ENCODE assay signal across 8 cellular contexts in the genomic region with DNA sequence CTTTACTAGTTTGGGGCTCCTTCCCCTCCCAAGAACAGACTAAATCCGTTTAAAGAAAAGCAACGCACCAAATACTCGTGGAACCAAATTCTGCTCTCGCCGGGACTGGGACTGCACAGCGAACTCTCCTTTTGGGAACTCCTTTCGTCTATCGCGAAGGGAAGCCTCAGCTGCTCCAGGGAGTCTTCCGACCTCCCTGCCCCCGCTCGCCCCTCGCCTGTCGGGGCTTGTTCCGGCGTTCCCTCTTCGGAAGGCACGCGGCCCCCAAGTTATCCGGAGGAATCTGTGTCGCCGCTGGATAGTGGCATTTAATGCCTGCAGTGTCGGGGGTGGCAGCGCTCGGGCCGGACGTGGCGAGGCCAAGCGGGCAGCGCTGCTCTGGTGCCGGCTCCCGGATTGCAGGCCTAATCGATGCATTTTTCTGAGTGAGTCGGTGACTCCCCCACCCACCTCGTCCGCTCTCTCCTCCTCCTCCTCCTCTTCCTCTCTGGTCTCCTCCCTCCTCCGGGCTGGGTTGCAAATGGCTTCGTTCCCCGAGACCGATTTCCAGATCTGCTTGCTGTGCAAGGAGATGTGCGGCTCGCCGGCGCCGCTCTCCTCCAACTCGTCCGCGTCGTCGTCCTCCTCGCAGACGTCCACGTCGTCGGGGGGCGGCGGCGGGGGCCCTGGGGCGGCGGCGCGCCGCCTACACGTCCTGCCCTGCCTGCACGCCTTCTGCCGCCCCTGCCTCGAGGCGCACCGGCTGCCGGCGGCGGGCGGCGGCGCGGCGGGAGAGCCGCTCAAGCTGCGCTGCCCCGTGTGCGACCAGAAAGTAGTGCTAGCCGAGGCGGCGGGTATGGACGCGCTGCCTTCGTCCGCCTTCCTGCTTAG. TPM values are rescaled to one million over a fixed set of nuclear protein-coding genes. Genes with fewer than 3 reads are reported as not detected.
DNase-seq lines count a peak whose midpoint lies in the region; ATAC-seq and TF ChIP-seq lines count a peak whose summit lies in the region.

A gene (plus strand): TSS at position 437 of the 870 bp plus-strand sequence. CDS start 84 bp downstream, at position 521.

- no peaks in the 10 kb centered on the region for H3K36me3 Mint-ChIP-seq in activated naive CD4-positive, alpha-beta T cell treated with anti-CD3 and anti-CD28 coated beads, Interleukin-2, amount 10 ng/mL, durations not matched to agents 7 days and 5 days

- H3K79me2 ChIP-seq in GM23248 (ENCODE audit: insufficient read depth) = no peaks in the 10 kb centered on the region

- H3K4me1 Mint-ChIP-seq in activated naive CD4-positive, alpha-beta T cell treated with anti-CD3 and anti-CD28 coated beads, Interleukin-2, amount 10 ng/mL, durations not matched to agents 7 days and 5 days = peaks cover 32% of the 10 kb centered on the region

- no peaks in the 10 kb centered on the region for H3K9me3 Mint-ChIP-seq in activated naive CD4-positive, alpha-beta T cell treated with anti-CD3 and anti-CD28 coated beads, Interleukin-2, amount 10 ng/mL, durations not matched to agents 7 days and 5 days

- CTCF ChIA-PET in AG04450 (lab: Charles Lee) = no interaction called here
- CTCF ChIA-PET in activated naive CD4-positive, alpha-beta T cell treated with anti-CD3 and anti-CD28 coated beads, Interleukin-2, amount 10 ng/mL, durations not matched to agents 7 days and 5 days (lab: Charles Lee) = no interaction called here

- H4K20me1 ChIP-seq in GM23248 (ENCODE audit: insufficient read depth) = no peaks in the 10 kb centered on the region

- H3K27me3 Mint-ChIP-seq in activated naive CD4-positive, alpha-beta T cell treated with anti-CD3 and anti-CD28 coated beads, Interleukin-2, amount 10 ng/mL, durations not matched to agents 7 days and 5 days = peaks cover 87% of the 10 kb centered on the region

- no peak within 1 kb of the TSS for H3K9ac ChIP-seq in GM23248

- H3K36me3 ChIP-seq in GM23248 (ENCODE audit: low read depth) = no peaks in the 10 kb centered on the region
- H3K36me3 ChIP-seq in stomach = no peaks in the 10 kb centered on the region

- no peaks in the 10 kb centered on the region for H3K4me1 ChIP-seq in GM23248 (ENCODE audit: insufficient read depth)
- peaks cover 27 to 43% (median 36%) of the 10 kb centered on the region in 4 donors for H3K4me1 ChIP-seq in stomach

- no peak for ATAC-seq in HG03039 (IDR thresholded peaks at IDR 0.05; ENCODE audit: unreplicated experiment)

- H3K27ac Mint-ChIP-seq in activated naive CD4-positive, alpha-beta T cell treated with anti-CD3 and anti-CD28 coated beads, Interleukin-2, amount 10 ng/mL, durations not matched to agents 7 days and 5 days = peak within 1 kb of the TSS; percentile 52

- peaks cover 15% of the 10 kb centered on the region for H3K9me3 ChIP-seq in AG04450 (ENCODE audit: control insufficient read depth, insufficient read depth, low read length)
- H3K9me3 ChIP-seq in GM23248 (ENCODE audit: low read depth) = no peaks in the 10 kb centered on the region
- H3K9me3 ChIP-seq in stomach = peaks cover 0 to 17% (median 5%) of the 10 kb centered on the region in 4 donors

- peak within 1 kb of the TSS; percentile 71 for H3K4me3 Mint-ChIP-seq in activated naive CD4-positive, alpha-beta T cell treated with anti-CD3 and anti-CD28 coated beads, Interleukin-2, amount 10 ng/mL, durations not matched to agents 7 days and 5 days

- no peak within 1 kb of the TSS for H3K27ac ChIP-seq in AG04450 (ENCODE audit: low read depth, low read length)
- no peak within 1 kb of the TSS for H3K27ac ChIP-seq in GM23248
- no peak within 1 kb of the TSS for H3K27ac ChIP-seq in stomach

- no peak for TF ChIP-seq POLR2A in stomach (IDR thresholded peaks at IDR 0.05)

- no peak for DNase-seq in AG04450 (ENCODE audit: low read depth, low spot score)
- peak; percentile 22 for DNase-seq in GM23248
- DNase-seq in activated naive CD4-positive, alpha-beta T cell treated with anti-CD3 and anti-CD28 coated beads, Interleukin-2, amount 10 ng/mL, durations not matched to agents 7 days and 5 days = peak; percentile 26
- peak; percentile 66 for DNase-seq in left kidney (ENCODE audit: low read depth, low spot score)
- DNase-seq in stomach = no peak
- DNase-seq in NCI-H226 = no peak
- DNase-seq in middle frontal gyrus (ENCODE audit: extremely low spot score, low spot score) = no peak

- intact Hi-C loops in stomach (cut with DNase I; ENCODE audit: low total_unique reads) = no loop called here

- TF ChIP-seq EP300 in stomach (IDR thresholded peaks at IDR 0.05) = no peak

- H3F3A ChIP-seq in GM23248 (ENCODE audit: insufficient read depth) = no peaks in the 10 kb centered on the region

- peak within 1 kb of the TSS; percentile 60 for H2AFZ ChIP-seq in GM23248

- peak within 1 kb of the TSS; percentile 45 for H3K4me2 ChIP-seq in GM23248 (ENCODE audit: unreplicated experiment)

- H3K4me3 ChIP-seq in AG04450 (ENCODE audit: low read depth, low read length) (peak within 1 kb of the TSS; percentile 32; the same call in 1 of the 2 replicates), GM23248 (peak within 1 kb of the TSS; percentile 46), stomach (peak within 1 kb of the TSS; percentile 42 to 67 (median 54))

- TF ChIP-seq CTCF in AG04450 (IDR thresholded peaks at IDR 0.05; ENCODE audit: low read depth, low read length) (no peak), stomach (IDR thresholded peaks at IDR 0.05) (no peak)

- in situ Hi-C loops in GM23248 (cut with MboI) = no loop called here

- H3K27me3 ChIP-seq in AG04450 (ENCODE audit: control insufficient read depth, insufficient read depth, low read length) (peaks cover 77% of the 10 kb centered on the region), GM23248 (replicated peaks; ENCODE audit: insufficient read depth) (peaks cover 86% of the 10 kb centered on the region), stomach (peaks cover 22 to 75% (median 70%) of the 10 kb centered on the region in 3 donors)

- H3K9me2 ChIP-seq in GM23248 (ENCODE audit: insufficient read depth) = no peaks in the 10 kb centered on the region

- 3 to 5% methylated on average over 34 to 88 of the region's 88 CpGs for WGBS in GM23248 (ENCODE audit: low coverage in 1 of 2, low lambda C conversion rate in 2 of 2, missing lambda C conversion rate in 2 of 2), 2 experiments
- 1 to 2% (median 2%) methylated on average over 39 to 88 of the region's 88 CpGs for WGBS in stomach, 5 donors

- POLR2A ChIA-PET in AG04450 (lab: Yijun Ruan, JAX) = no interaction called here

RNA-seq across cellular contexts. Expression of the gene that starts here (rescaled TPM):
- polyA plus RNA-seq in AG04450 (2011; rRNA removed) (not detected in 2 replicates), GM23248 (2016; fragmentation: Nextera tagmentation; extraction: Ambion mirVana) (0.03 TPM in 1 of 2 replicates, not detected in the other), stomach (under 1 TPM; 0.05 to 0.15 (median 0.12) TPM)
- not detected in 2 replicates for polyA minus RNA-seq in AG04450 (2011; rRNA and poly(A)+ RNA removed)
- under 0.01 TPM in 1 of 2 replicates, not detected in the other for total RNA-seq in GM23248 (2014; rRNA removed; shearing (Covaris generic))
- total RNA-seq in stomach = 1 to 10 TPM in 1 of 5 donors, under 1 TPM in 1, not detected in 3; under 0.01 to 2.8 TPM

Comparison
In these comparisons a context has a peak if more than half of its experiments do, and no peak if none do; other contexts are left out.
1. Peak in DNase-seq, H3K4me3 ChIP-seq and H3K4me2 ChIP-seq in GM23248; RNA of the gene not detected or under 1 TPM.
2. DNase-seq: peak in activated naive CD4-positive, alpha-beta T cell treated with anti-CD3 and anti-CD28 coated beads, Interleukin-2, amount 10 ng/mL, durations not matched to agents 7 days and 5 days (single experiment) and left kidney (single experiment); none in AG04450 (single experiment), stomach (single experiment), NCI-H226 (single experiment) and middle frontal gyrus (single experiment).
3. Peak in every context shown above with its lines, with median percentiles within 50 percentile points of each other: H3K4me3 ChIP-seq.